9 cellular contexts compared by ENCODE assay signal in the genomic region with DNA sequence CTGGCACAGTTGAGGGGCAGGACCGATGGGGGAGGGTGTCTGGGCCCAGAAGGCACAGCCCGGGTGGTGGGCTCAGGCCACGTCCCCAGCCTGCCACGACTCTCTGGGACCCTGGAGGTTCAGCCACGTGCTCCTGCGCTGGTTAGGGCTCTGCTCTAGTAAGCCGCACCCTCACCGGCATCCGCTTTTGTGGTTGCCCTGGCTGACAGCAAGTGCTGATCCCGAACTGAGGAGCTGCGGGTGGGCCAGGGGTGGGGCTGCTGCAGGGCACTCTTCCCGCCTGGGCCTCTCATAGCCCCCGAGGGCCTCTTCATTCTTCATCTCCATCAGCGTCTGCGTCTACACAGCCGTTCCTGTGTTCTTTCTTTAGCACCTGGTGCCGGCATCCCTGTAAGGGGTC. TPM values are rescaled to one million over a fixed set of nuclear protein-coding genes. Genes with fewer than 3 reads are reported as not detected.
DNase-seq lines count a peak whose midpoint lies in the region; ATAC-seq and TF ChIP-seq lines count a peak whose summit lies in the region.
"Had no signal": no experiment of that assay in that cellular context is flagged by ENCODE, and none has a peak within 500 bp of the region (broad histone marks: within the 10 kb centered on the region; RNA-seq: fewer than 3 reads in every experiment).

No MANE protein-coding gene starts in this region.

- H3K4me1 Mint-ChIP-seq in GM23338 (peaks cover 2% of the 10 kb centered on the region), T-cell (peaks cover 39 to 56% (median 46%) of the 10 kb centered on the region in 3 donors), osteocyte (ENCODE audit: unreplicated experiment) (peaks cover 11% of the 10 kb centered on the region)
- peaks cover 29% of the 10 kb centered on the region for H3K4me1 Mint-ChIP-seq in activated naive CD8-positive, alpha-beta T cell (ENCODE audit: low read depth)

- H3K27ac ChIP-seq in GM23338 (ENCODE audit: low read depth) (no peak overlapping the region), spleen (peak overlapping the region in 4 of 8 donors; percentile 22 to 78 (median 71)), uterus (no peak overlapping the region)

- H3K9me2 ChIP-seq in GM23338 (ENCODE audit: insufficient read depth): no peaks in the 10 kb centered on the region

- no peaks in the 10 kb centered on the region for H3K9me3 Mint-ChIP-seq in GM23338
- H3K9me3 Mint-ChIP-seq in T-cell: no peaks in the 10 kb centered on the region
- H3K9me3 Mint-ChIP-seq in activated naive CD8-positive, alpha-beta T cell (ENCODE audit: low read depth): no peaks in the 10 kb centered on the region
- H3K9me3 Mint-ChIP-seq in osteocyte (ENCODE audit: unreplicated experiment): no peaks in the 10 kb centered on the region

- DNase-seq in GM23338 (ENCODE audit: low spot score): no peak
- DNase-seq in T-cell: peak in 23 of 34 experiments; percentile 22 to 67 (median 43)
- DNase-seq in spleen: peak; percentile 88
- DNase-seq in osteocyte (ENCODE audit: extremely low spot score, unreplicated experiment): no peak
- no peak for DNase-seq in uterus
- DNase-seq in foreskin melanocyte: no peak
- DNase-seq: NCI-H187 had no signal

- H3K4me1 ChIP-seq in GM23338 (ENCODE audit: insufficient read depth): no peaks in the 10 kb centered on the region
- H3K4me1 ChIP-seq in spleen: peaks cover 22 to 100% (median 66%) of the 10 kb centered on the region in 6 donors
- H3K4me1 ChIP-seq in uterus: peaks cover 0 to 3% of the 10 kb centered on the region in 2 donors

- POLR2A ChIA-PET in T-cell (lab: Charles Lee): interaction anchor here in 1 of 2 donors (0.7 kb wide), 1 partner anchor 9 kb away, joined by 3 read pairs; no protein-coding TSS in a partner anchor

- H3K36me3 ChIP-seq in GM23338 (ENCODE audit: insufficient read depth) (no peaks in the 10 kb centered on the region), spleen (peaks cover 0 to 11% (median 0%) of the 10 kb centered on the region in 6 donors), uterus (no peaks in the 10 kb centered on the region)

- no peak overlapping the region for H3K27ac Mint-ChIP-seq in GM23338
- no peak overlapping the region for H3K27ac Mint-ChIP-seq in T-cell
- H3K27ac Mint-ChIP-seq in activated naive CD8-positive, alpha-beta T cell: no peak overlapping the region
- H3K27ac Mint-ChIP-seq in osteocyte (ENCODE audit: unreplicated experiment): no peak overlapping the region

- ATAC-seq in GM23338 (peak; percentile 6; the same call in 2 of the 3 replicates), T-cell (replicated peaks in 1 of 4) (peak; percentile 59 to 75 (median 66))
- ATAC-seq: sciatic nerve had no signal

- no peaks in the 10 kb centered on the region for H4K20me1 ChIP-seq in GM23338 (replicated peaks; ENCODE audit: insufficient read depth)

- no peak overlapping the region for H2AFZ ChIP-seq in GM23338

- no peaks in the 10 kb centered on the region for H3K27me3 ChIP-seq in GM23338 (ENCODE audit: insufficient read depth)
- H3K27me3 ChIP-seq in spleen (replicated peaks in 1 of 7): no peaks in the 10 kb centered on the region
- no peaks in the 10 kb centered on the region for H3K27me3 ChIP-seq in uterus

- H3K9me3 ChIP-seq in spleen (no peaks in the 10 kb centered on the region), uterus (no peaks in the 10 kb centered on the region)

- 42 to 61% (median 51%) methylated on average over 9 to 17 of the region's 17 CpGs for WGBS in spleen, 5 donors

- peaks cover 8% of the 10 kb centered on the region for H3K27me3 Mint-ChIP-seq in GM23338 (ENCODE audit: insufficient read depth, low read depth, poor library complexity)
- no peaks in the 10 kb centered on the region for H3K27me3 Mint-ChIP-seq in T-cell
- H3K27me3 Mint-ChIP-seq in activated naive CD8-positive, alpha-beta T cell: no peaks in the 10 kb centered on the region
- H3K27me3 Mint-ChIP-seq in osteocyte (ENCODE audit: unreplicated experiment): no peaks in the 10 kb centered on the region

- no peaks in the 10 kb centered on the region for H3F3A ChIP-seq in GM23338 (replicated peaks; ENCODE audit: low read depth)

- H3K36me3 Mint-ChIP-seq in GM23338 (ENCODE audit: low read depth): no peaks in the 10 kb centered on the region
- H3K36me3 Mint-ChIP-seq in T-cell: no peaks in the 10 kb centered on the region
- H3K36me3 Mint-ChIP-seq in activated naive CD8-positive, alpha-beta T cell: no peaks in the 10 kb centered on the region
- no peaks in the 10 kb centered on the region for H3K36me3 Mint-ChIP-seq in osteocyte (ENCODE audit: unreplicated experiment)

- H3K4me3 ChIP-seq in GM23338 (no peak overlapping the region), spleen (no peak overlapping the region), uterus (no peak overlapping the region)

- H3K4me2 ChIP-seq in GM23338: no peak overlapping the region

- H3K79me2 ChIP-seq in GM23338 (replicated peaks; ENCODE audit: insufficient read depth): no peaks in the 10 kb centered on the region

- TF ChIP-seq POLR2A in spleen (IDR thresholded peaks at IDR 0.05): no peak
- TF ChIP-seq POLR2A in uterus (IDR thresholded peaks at IDR 0.05): no peak

- H3K4me3 Mint-ChIP-seq in GM23338 (no peak overlapping the region), T-cell (peak overlapping the region in 2 of 3 donors; percentile 47 to 70), osteocyte (ENCODE audit: unreplicated experiment) (no peak overlapping the region)
- peak overlapping the region; percentile 53 for H3K4me3 Mint-ChIP-seq in activated naive CD8-positive, alpha-beta T cell

- intact Hi-C loops in spleen (cut with DNase I; ENCODE audit: low total_unique reads) (no loop called here), uterus (cut with DNase I; ENCODE audit: low total_unique reads) (no loop called here)

- CTCF ChIA-PET in T-cell (lab: Charles Lee): no interaction called here

- TF ChIP-seq CTCF in GM23338 (conservative IDR thresholded peaks at IDR 0.05; ENCODE audit: low read depth in 2 of 2) (no peak), spleen (IDR thresholded peaks at IDR 0.05 in 8 of 11, conservative IDR thresholded peaks at IDR 0.05 in 3 of 11) (no peak), osteocyte (IDR thresholded peaks at IDR 0.05) (no peak), uterus (IDR thresholded peaks at IDR 0.05) (no peak)

TF ChIP-seq in GM23338, 12 proteins besides CTCF, POLR2A, EP300 and RAD21 (continues in another document):
- TF ChIP-seq EZH2 (IDR thresholded peaks at IDR 0.05; ENCODE audit: low read depth, unreplicated experiment): no peak
- no peak for TF ChIP-seq NANOG (IDR thresholded peaks at IDR 0.05; ENCODE audit: borderline replicate concordance)
- TF ChIP-seq STAT1 (IDR thresholded peaks at IDR 0.05; ENCODE audit: unreplicated experiment): no peak
- no peak for TF ChIP-seq POLR2AphosphoS5 (IDR thresholded peaks at IDR 0.05; ENCODE audit: low read depth)
- no peak for TF ChIP-seq CREB1 (CRISPR knock-in tag; IDR thresholded peaks at IDR 0.05; ENCODE audit: low read depth)

RNA-seq across cellular contexts. Expression of a gene that starts 25.0 kb away (rescaled TPM):
- 2.2 and 2.4 TPM in 2 replicates for total RNA-seq in GM23338 (2014; rRNA removed; shearing (Covaris generic))
- polyA plus RNA-seq in GM23338 (2016; fragmentation: Nextera tagmentation; extraction: Ambion mirVana): 0.53 and 0.61 TPM in 2 replicates
- total RNA-seq in T-cell: 10 to 100 TPM; 19.6 to 38.4 (median 33.1) TPM
- 10 to 100 TPM in 4 of 7 donors, 1 to 10 TPM in 3; 4.5 to 25.3 (median 16.2) TPM for total RNA-seq in spleen
- polyA plus RNA-seq in spleen: 10 to 100 TPM in 1 of 3 donors, 1 to 10 TPM in 2; 2.3 to 10.2 (median 2.8) TPM
- 5.6 and 5.7 TPM in 2 replicates for total RNA-seq in osteocyte
- 1 to 10 TPM in 2 of 4 donors, under 1 TPM in 2; under 0.01 to 6.9 (median 0.77) TPM for total RNA-seq in uterus

Comparison
In these comparisons a context has a peak if more than half of its experiments do, and no peak if none do; other contexts are left out.
1. DNase-seq: peak in T-cell (23 of 34) and spleen (single experiment); none in GM23338 (single experiment), osteocyte (single experiment), uterus (0 of 2) and foreskin melanocyte (single experiment).
2. H3K4me3 Mint-ChIP-seq: peak in T-cell (2 of 3) and activated naive CD8-positive, alpha-beta T cell (single experiment); none in GM23338 (single experiment) and osteocyte (single experiment).